9 cellular contexts compared by ENCODE assay signal in the genomic region with DNA sequence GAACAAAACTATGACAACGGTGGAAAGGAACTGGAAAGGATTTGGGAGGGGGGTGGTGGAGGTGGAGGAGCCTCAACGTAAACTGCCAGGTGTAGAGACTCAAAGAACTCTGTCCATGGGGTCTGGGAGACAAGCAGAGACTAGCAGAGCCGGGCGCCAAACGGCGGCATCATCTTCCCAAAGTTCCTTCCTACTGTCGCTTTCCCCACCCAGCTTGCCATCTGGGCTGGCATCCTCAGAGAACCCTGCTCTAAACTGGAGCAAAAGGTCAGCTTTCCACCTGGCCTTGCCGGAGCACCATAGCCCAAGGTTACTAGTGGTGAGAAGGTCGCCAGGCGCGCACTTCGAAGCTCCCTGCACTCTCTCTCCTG. TPM values are rescaled to one million over a fixed set of nuclear protein-coding genes. Genes with fewer than 3 reads are reported as not detected.
DNase-seq lines count a peak whose midpoint lies in the region; ATAC-seq, FAIRE-seq and TF ChIP-seq lines count a peak whose summit lies in the region.
"Had no signal": no experiment of that assay in that cellular context is flagged by ENCODE, and none has a peak within 500 bp of the region (broad histone marks: within the 10 kb centered on the region; RNA-seq: fewer than 3 reads in every experiment).

No MANE protein-coding gene starts in this region.

- H3K36me3 Mint-ChIP-seq in activated CD4-positive, alpha-beta T cell treated with anti-CD3 and anti-CD28 coated beads, Interleukin-2, amount 10 ng/mL, durations not matched to agents 7 days and 5 days (ENCODE audit: low read depth) = peaks cover 10% of the 10 kb centered on the region
- peaks cover 10% of the 10 kb centered on the region for H3K36me3 Mint-ChIP-seq in activated naive CD8-positive, alpha-beta T cell treated with anti-CD3 and anti-CD28 coated beads for 36 hours

- no peak for DNase-seq in activated CD4-positive, alpha-beta T cell treated with anti-CD3 and anti-CD28 coated beads, Interleukin-2, amount 10 ng/mL, durations not matched to agents 7 days and 5 days
- DNase-seq in activated CD4-positive, alpha-beta T cell treated with anti-CD3 and anti-CD28 coated beads, Interleukin-2, amount 50 U/mL, for 48 hours = no peak
- DNase-seq in activated naive CD8-positive, alpha-beta T cell treated with anti-CD3 and anti-CD28 coated beads for 36 hours = no peak
- DNase-seq in HepG2 (ENCODE audit: low spot score) (no peak), left colon (no peak), SIG-M5 (lab: John Stamatoyannopoulos, UW) (no peak)

- H3K9me3 Mint-ChIP-seq in activated CD4-positive, alpha-beta T cell treated with anti-CD3 and anti-CD28 coated beads, Interleukin-2, amount 10 ng/mL, durations not matched to agents 7 days and 5 days = no peaks in the 10 kb centered on the region
- H3K9me3 Mint-ChIP-seq in activated naive CD8-positive, alpha-beta T cell treated with anti-CD3 and anti-CD28 coated beads for 36 hours = no peaks in the 10 kb centered on the region

- TF ChIP-seq POLR2A in HepG2 (IDR thresholded peaks at IDR 0.05; ENCODE audit: insufficient read depth in 1 of 2, low read depth in 2 of 2, low read length in 2 of 2) = no peak

- no peak for TF ChIP-seq RAD21 in HepG2 (CRISPR knock-in tag; IDR thresholded peaks at IDR 0.05)

- H4K20me1 ChIP-seq in HepG2 (ENCODE audit: insufficient read depth, low read length) = no peaks in the 10 kb centered on the region

- TF ChIP-seq CTCF in HepG2 (CRISPR knock-in tag; IDR thresholded peaks at IDR 0.05) = no peak

- CTCF ChIA-PET in activated CD4-positive, alpha-beta T cell treated with anti-CD3 and anti-CD28 coated beads, Interleukin-2, amount 10 ng/mL, durations not matched to agents 7 days and 5 days (lab: Charles Lee) = interaction anchor here (0.8 to 3.5 kb wide), 5 partner anchors 9 to 123 kb away, joined by 3 to 14 read pairs (median 3); no protein-coding TSS in a partner anchor
- CTCF ChIA-PET in HepG2 (lab: Yijun Ruan, JAX; ENCODE audit: low intra/inter-chr PET ratio, low total read pairs) = no interaction called here

- TF ChIP-seq EP300 in HepG2 (IDR thresholded peaks at IDR 0.05; ENCODE audit: low read depth in 2 of 2, low read length in 2 of 2) = no peak
- no peak for TF ChIP-seq EP300 in HepG2 (CRISPR knock-in tag; IDR thresholded peaks at IDR 0.05; ENCODE audit: borderline replicate concordance)

- no peak for FAIRE-seq in HepG2 (lab: Jason Lieb, UNC)
- FAIRE-seq: K562 had no signal

- H3K27ac ChIP-seq in HepG2 (ENCODE audit: extremely low read length, insufficient read depth, low read length) (peak overlapping the region; percentile 64), thymus (ENCODE audit: low read depth) (peak overlapping the region; percentile 96)

- H3K4me1 ChIP-seq in HepG2 (ENCODE audit: insufficient read depth, low read length) (peaks cover 81% of the 10 kb centered on the region), thymus (ENCODE audit: control insufficient read depth, insufficient read depth, low read length) (peaks cover 56% of the 10 kb centered on the region)

- peak overlapping the region; percentile 92 for H3K4me3 Mint-ChIP-seq in activated CD4-positive, alpha-beta T cell treated with anti-CD3 and anti-CD28 coated beads, Interleukin-2, amount 10 ng/mL, durations not matched to agents 7 days and 5 days
- peak overlapping the region; percentile 91 for H3K4me3 Mint-ChIP-seq in activated naive CD8-positive, alpha-beta T cell treated with anti-CD3 and anti-CD28 coated beads for 36 hours

- intact Hi-C loops in HepG2 (cut with micrococcal nuclease; ENCODE audit: unreplicated experiment) (no loop called here), left colon (cut with DNase I, micrococcal nuclease) (no loop called here)

- in situ Hi-C loops in HepG2 (cut with HindIII; ENCODE audit: extremely low pct_ligation_motif_present, low pct_unique_long_range_greater_than_20kb) = no loop called here

- H3K27ac Mint-ChIP-seq in activated CD4-positive, alpha-beta T cell treated with anti-CD3 and anti-CD28 coated beads, Interleukin-2, amount 10 ng/mL, durations not matched to agents 7 days and 5 days = peak overlapping the region; percentile 96
- peak overlapping the region; percentile 99 for H3K27ac Mint-ChIP-seq in activated naive CD8-positive, alpha-beta T cell treated with anti-CD3 and anti-CD28 coated beads for 36 hours

- H3K27me3 ChIP-seq in HepG2 (ENCODE audit: control insufficient read depth in 1 of 2, insufficient read depth in 2 of 2, low read length in 2 of 2) (no peaks in the 10 kb centered on the region), thymus (ENCODE audit: control insufficient read depth, insufficient read depth) (no peaks in the 10 kb centered on the region)

- peaks cover 78% of the 10 kb centered on the region for H3K4me1 Mint-ChIP-seq in activated CD4-positive, alpha-beta T cell treated with anti-CD3 and anti-CD28 coated beads, Interleukin-2, amount 10 ng/mL, durations not matched to agents 7 days and 5 days
- H3K4me1 Mint-ChIP-seq in activated naive CD8-positive, alpha-beta T cell treated with anti-CD3 and anti-CD28 coated beads for 36 hours = peaks cover 55% of the 10 kb centered on the region

- H3K27me3 Mint-ChIP-seq in activated CD4-positive, alpha-beta T cell treated with anti-CD3 and anti-CD28 coated beads, Interleukin-2, amount 10 ng/mL, durations not matched to agents 7 days and 5 days = no peaks in the 10 kb centered on the region
- no peaks in the 10 kb centered on the region for H3K27me3 Mint-ChIP-seq in activated naive CD8-positive, alpha-beta T cell treated with anti-CD3 and anti-CD28 coated beads for 36 hours

- peak overlapping the region; percentile 54 to 75 (median 55); a peak in 5 of 6 replicates for H3K4me3 ChIP-seq in HepG2 (replicated peaks in 1 of 3; ENCODE audit: insufficient read depth in 1 of 3, low read depth in 2 of 3, low read length in 3 of 3)
- H3K4me3 ChIP-seq in thymus (ENCODE audit: low read length) = peak overlapping the region; percentile 62
- H3K4me3 ChIP-seq: K562 had no signal

- no TSS peak for BruUV-seq in HepG2 (replicated peaks; lab: Mats Ljungman, UMichigan)

- 53% methylated on average over 7 of the region's 12 CpGs for WGBS in HepG2 (ENCODE audit: low lambda C conversion rate)
- WGBS in thymus = 32% methylated on average over 12 of the region's 12 CpGs

- H2AFZ ChIP-seq in HepG2 (ENCODE audit: low read length) = no peak overlapping the region

- H3K9ac ChIP-seq in HepG2 (ENCODE audit: insufficient read depth, low read depth, low read length) = peak overlapping the region; percentile 61; the same call in 1 of the 2 replicates

- H3K9me3 ChIP-seq in HepG2 (ENCODE audit: low read length) = no peaks in the 10 kb centered on the region
- H3K9me3 ChIP-seq in thymus (ENCODE audit: control insufficient read depth) = no peaks in the 10 kb centered on the region

- H3K36me3 ChIP-seq in HepG2 (replicated peaks in 1 of 2; ENCODE audit: control insufficient read depth in 1 of 2, insufficient read depth in 2 of 2, low read length in 2 of 2) (no peaks in the 10 kb centered on the region), thymus (ENCODE audit: control insufficient read depth, insufficient read depth) (no peaks in the 10 kb centered on the region)

- peaks cover 7% of the 10 kb centered on the region for H3K79me2 ChIP-seq in HepG2 (ENCODE audit: insufficient read depth, low read length)

- POLR2A ChIA-PET in activated CD4-positive, alpha-beta T cell treated with anti-CD3 and anti-CD28 coated beads, Interleukin-2, amount 10 ng/mL, durations not matched to agents 7 days and 5 days (lab: Charles Lee) = no interaction called here
- POLR2A ChIA-PET in HepG2 (lab: Yijun Ruan, JAX) = interaction anchor here (0.7 to 1.4 kb wide), 6 partner anchors 9 to 79 kb away, joined by 3 to 5 read pairs (median 4); no protein-coding TSS in a partner anchor

- H3K4me2 ChIP-seq in HepG2 (ENCODE audit: low read depth, low read length) = peak overlapping the region; percentile 92

- ATAC-seq in HepG2 (peak; percentile 5; the same call in 1 of the 3 replicates), left colon (no peak), HG03159 (IDR thresholded peaks at IDR 0.05; ENCODE audit: unreplicated experiment) (no peak)
- ATAC-seq: K562 had no signal

TF ChIP-seq in HepG2, 621 proteins besides CTCF, POLR2A, EP300 and RAD21 (continues in another document):
- TF ChIP-seq AGO2 (optimal IDR thresholded peaks at IDR 0.05; ENCODE audit: low read depth, low read length) = no peak

RNA-seq across cellular contexts. Expression of a gene that starts 4.0 kb away (rescaled TPM):
- total RNA-seq in activated CD4-positive, alpha-beta T cell treated with anti-CD3 and anti-CD28 coated beads, Interleukin-2, amount 10 ng/mL, durations not matched to agents 7 days and 5 days = 10 to 100 TPM; 26.0 to 29.9 TPM
- 10 to 100 TPM; 34.8 to 36.2 TPM for total RNA-seq in activated naive CD8-positive, alpha-beta T cell treated with anti-CD3 and anti-CD28 coated beads for 36 hours
- total RNA-seq in HepG2 (2016; rRNA removed; fragmentation: Illumina TruSeq; extraction: Trizol) = 6.2 and 8.4 TPM in 2 replicates
- 0.88 and 1.1 TPM in 2 replicates for total RNA-seq in HepG2 (2016; cell fraction: cytosol; rRNA removed; fragmentation: Illumina TruSeq; extraction: Trizol; ENCODE audit: low read depth)
- 6.2 and 7.9 TPM in 2 replicates for total RNA-seq in HepG2 (2016; cell fraction: insoluble cytoplasmic fraction; rRNA removed; fragmentation: Illumina TruSeq; extraction: Trizol)
- 3.5 and 4.3 TPM in 2 replicates for total RNA-seq in HepG2 (2016; cell fraction: membrane; rRNA removed; fragmentation: Illumina TruSeq; extraction: Trizol)
- total RNA-seq in HepG2 (2016; cell fraction: nucleus; rRNA removed; fragmentation: Illumina TruSeq; extraction: Trizol) = 5.8 and 6.6 TPM in 2 replicates
- 6.6 and 7.8 TPM in 2 replicates for polyA plus RNA-seq in HepG2 (2011; rRNA removed)
- 6.1 and 8.5 TPM in 2 replicates for polyA plus RNA-seq in HepG2 (2011; cell fraction: cytosol; rRNA removed)
- 9.9 and 12.0 TPM in 2 replicates for polyA plus RNA-seq in HepG2 (2011; cell fraction: nucleus; rRNA removed)
- polyA plus RNA-seq in HepG2 (2012) = 13.5 and 21.1 TPM in 2 replicates
- 0.57 and 0.58 TPM in 2 replicates for polyA plus RNA-seq in HepG2 (2016; cell fraction: cytosol; fragmentation: Illumina TruSeq; extraction: Trizol; ENCODE audit: low read depth)
- 8.8 and 10.6 TPM in 2 replicates for polyA plus RNA-seq in HepG2 (2016; cell fraction: insoluble cytoplasmic fraction; fragmentation: Illumina TruSeq; extraction: Trizol; ENCODE audit: low read depth)
- polyA plus RNA-seq in HepG2 (2016; cell fraction: membrane; fragmentation: Illumina TruSeq; extraction: Trizol; ENCODE audit: low read depth) = 2.4 and 2.6 TPM in 2 replicates
- polyA plus RNA-seq in HepG2 (2016; cell fraction: nucleus; fragmentation: Illumina TruSeq; extraction: Trizol; ENCODE audit: insufficient read depth, low read depth) = 9.6 and 10.7 TPM in 2 replicates
- polyA minus RNA-seq in HepG2 (2011; rRNA and poly(A)+ RNA removed; ENCODE audit: low replicate concordance) = 5.2 and 20.2 TPM in 2 replicates
- polyA minus RNA-seq in HepG2 (2011; cell fraction: cytosol; rRNA and poly(A)+ RNA removed) = 14.8 and 18.3 TPM in 2 replicates
- polyA minus RNA-seq in HepG2 (2011; cell fraction: nucleus; rRNA and poly(A)+ RNA removed) = 5.8 and 8.6 TPM in 2 replicates
- polyA plus RNA-seq in thymus = 13.3 TPM
- 10 to 100 TPM; 15.5 to 25.5 TPM for total RNA-seq in left colon
